In the genomic region with DNA sequence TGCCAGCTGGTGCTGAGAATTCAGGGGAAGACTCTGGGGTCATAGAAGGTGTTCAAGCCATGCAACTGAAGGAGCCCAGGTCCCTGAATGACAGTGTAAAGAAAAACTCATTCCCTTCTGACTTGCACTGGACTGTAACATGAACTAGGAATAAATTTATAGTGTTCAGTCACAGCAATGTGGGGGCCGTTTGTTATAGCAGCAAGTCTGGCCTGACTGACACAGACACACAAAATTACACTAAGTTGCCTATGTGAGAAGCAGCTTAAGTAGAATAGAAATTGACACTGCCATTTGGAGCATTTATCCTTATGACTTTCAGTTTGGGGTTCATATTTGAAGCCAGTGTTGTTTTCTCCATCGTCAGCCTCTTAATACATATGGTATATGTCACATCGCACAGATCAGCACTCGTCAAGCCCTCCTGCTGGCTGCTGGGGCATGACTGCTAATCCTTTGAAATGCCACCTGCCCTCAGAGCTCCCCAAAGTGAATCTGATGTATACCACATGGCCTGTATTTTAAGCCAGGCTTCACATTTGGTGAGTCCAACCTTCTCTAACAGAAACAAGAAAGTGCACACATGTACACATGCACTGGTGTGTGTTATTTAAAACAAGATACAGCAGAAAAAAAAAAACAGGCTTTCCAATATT, we compare ENCODE assay signal across 1 cellular context.
TF ChIP-seq lines count a peak whose summit lies in the region.

No MANE protein-coding gene starts in this region.

TF ChIP-seq in IMR-90, 13 proteins besides CTCF, POLR2A, EP300 and RAD21 (continued from another document):
- TF ChIP-seq NFE2L2 (IDR thresholded peaks at IDR 0.05; ENCODE audit: low read depth, low read length) (no peak), SMC3 (IDR thresholded peaks at IDR 0.05; ENCODE audit: low read depth, low read length) (no peak), CHD1 (IDR thresholded peaks at IDR 0.05; ENCODE audit: low read depth, low read length) (no peak), FOS (IDR thresholded peaks at IDR 0.05; ENCODE audit: low read depth, low read length) (no peak), BHLHE40 (IDR thresholded peaks at IDR 0.05; ENCODE audit: low read depth, low read length) (no peak), MAZ (IDR thresholded peaks at IDR 0.05; ENCODE audit: borderline replicate concordance, low read depth, low read length) (no peak)
- TF ChIP-seq, protein P1, sequence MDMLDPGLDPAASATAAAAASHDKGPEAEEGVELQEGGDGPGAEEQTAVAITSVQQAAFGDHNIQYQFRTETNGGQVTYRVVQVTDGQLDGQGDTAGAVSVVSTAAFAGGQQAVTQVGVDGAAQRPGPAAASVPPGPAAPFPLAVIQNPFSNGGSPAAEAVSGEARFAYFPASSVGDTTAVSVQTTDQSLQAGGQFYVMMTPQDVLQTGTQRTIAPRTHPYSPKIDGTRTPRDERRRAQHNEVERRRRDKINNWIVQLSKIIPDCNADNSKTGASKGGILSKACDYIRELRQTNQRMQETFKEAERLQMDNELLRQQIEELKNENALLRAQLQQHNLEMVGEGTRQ (IDR thresholded peaks at IDR 0.05; ENCODE audit: low read depth, low read length): no peak
